ENCODE assay signal across 1 cellular context in the genomic region with DNA sequence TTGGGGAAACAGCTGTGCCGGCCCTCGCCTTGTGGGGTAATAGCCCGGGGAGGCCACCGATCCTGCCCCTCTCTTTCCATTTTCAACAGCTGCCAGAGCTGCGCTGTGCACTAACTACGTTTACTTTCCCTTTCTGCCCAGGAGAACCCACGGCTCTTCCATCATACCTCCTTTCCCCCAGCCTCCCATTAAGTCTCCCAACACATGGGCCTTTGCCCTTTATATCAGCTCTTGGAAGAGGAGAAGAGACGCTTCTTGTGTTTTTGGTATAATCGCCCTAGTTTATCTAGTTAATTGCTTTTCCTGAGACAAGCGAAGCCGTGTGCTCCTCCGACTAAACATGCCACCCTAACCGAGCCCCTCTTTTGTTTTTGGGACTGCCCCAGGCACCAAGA.
TF ChIP-seq lines count a peak whose summit lies in the region.

No MANE protein-coding gene starts in this region.

TF ChIP-seq in endothelial cell of umbilical vein, 7 proteins besides CTCF, POLR2A, EP300 and RAD21:
- TF ChIP-seq JUN (IDR thresholded peaks at IDR 0.05; ENCODE audit: borderline replicate concordance, insufficient read depth, insufficient read length, low read depth) (no peak), POLR2AphosphoS5 (IDR thresholded peaks at IDR 0.05; ENCODE audit: insufficient read depth, low read depth, low read length) (no peak)
TF ChIP-seq in endothelial cell of umbilical vein: peak in this region for 0.
